ENCODE assay signal across 24 cellular contexts in genomic region chr4:101118641-101119040, GRCh38.
DNase-seq lines count a peak whose midpoint lies in the region; ATAC-seq, FAIRE-seq and TF ChIP-seq lines count a peak whose summit lies in the region.
"Had no signal": no experiment of that assay in that cellular context is flagged by ENCODE, and none has a peak within 500 bp of the region (broad histone marks: within the 10 kb centered on the region; RNA-seq: fewer than 3 reads in every experiment).

No MANE protein-coding gene starts in this region.

- H3K36me3 ChIP-seq in aorta (ENCODE audit: control insufficient read depth in 1 of 2, insufficient read depth in 2 of 2, low read length in 1 of 2): no peaks in the 10 kb centered on the region
- H3K36me3 ChIP-seq: BE2C, BLaER1 had no signal

- peak; percentile 11 for FAIRE-seq in GM19239 (lab: Jason Lieb, UNC)
- FAIRE-seq: A204.1, G401.6, GM12891 had no signal

- H3K9me3 ChIP-seq in aorta (ENCODE audit: control insufficient read depth, low read length): no peaks in the 10 kb centered on the region
- H3K9me3 ChIP-seq: BE2C, BLaER1 had no signal

- H3K27me3 ChIP-seq in dorsolateral prefrontal cortex (no peaks in the 10 kb centered on the region), aorta (ENCODE audit: control insufficient read depth in 1 of 2, insufficient read depth in 2 of 2, low read length in 1 of 2) (no peaks in the 10 kb centered on the region)
- H3K27me3 ChIP-seq: BE2C, BLaER1 had no signal

- 70 to 83% methylated on average over 1 of the region's 1 CpG for WGBS in aorta, 2 donors

- no peak for TF ChIP-seq CTCF in 22Rv1 (IDR thresholded peaks at IDR 0.05)
- TF ChIP-seq CTCF in dorsolateral prefrontal cortex (IDR thresholded peaks at IDR 0.05 in 54 of 56, conservative IDR thresholded peaks at IDR 0.05 in 2 of 56; ENCODE audit: low read depth in 1 of 56, partially characterized antibody in 56 of 56): no peak

- peaks cover 0 to 3% of the 10 kb centered on the region in 2 donors for H3K4me1 ChIP-seq in aorta (ENCODE audit: control insufficient read depth in 1 of 2, insufficient read depth in 2 of 2, low read length in 2 of 2)
- H3K4me1 ChIP-seq: BLaER1 had no signal

- intact Hi-C loops in dorsolateral prefrontal cortex (cut with DNase I): loop anchor here in 1 of 2 donors (5.0 kb wide), 1 partner anchor 229 kb away; the partner anchor contains the start of gene PPP3CA
- intact Hi-C loops in aorta (cut with DNase I): no loop called here

- H3K27ac ChIP-seq in 22Rv1 (peak overlapping the region; percentile 88), dorsolateral prefrontal cortex (peak overlapping the region in 46 of 59 donors; percentile 6 to 88 (median 36)), aorta (ENCODE audit: low read depth in 1 of 2, low read length in 2 of 2) (no peak overlapping the region)
- H3K27ac ChIP-seq: BLaER1 had no signal

- DNase-seq in GM19239 (ENCODE audit: insufficient read length, low spot score): no peak
- DNase-seq in NCI-H526 treated with DMSO at 0.1 percent for 48 hours (lab: John Stamatoyannopoulos, UW): peak; percentile 17
- DNase-seq in dorsolateral prefrontal cortex: no peak
- no peak for DNase-seq in DMS79 treated with DMSO at 0.1 percent for 48 hours (lab: John Stamatoyannopoulos, UW)
- no peak for DNase-seq in DMS114 treated with DMSO at 0.1 percent for 48 hours (lab: John Stamatoyannopoulos, UW; ENCODE audit: unreplicated experiment)
- DNase-seq in aorta: no peak
- DNase-seq: 8988T; ACHN; BE2C; C1 segment of cervical spinal cord; CD4-positive, alpha-beta memory T cell; CD4-positive, CD25-positive, alpha-beta regulatory T cell; CD8-positive, alpha-beta memory T cell; COR-L47; DMS153; DMS53; DMS79; GF-D8 had no signal

- H3K4me3 ChIP-seq in dorsolateral prefrontal cortex (peak overlapping the region in 32 of 59 donors; percentile 1 to 46 (median 24)), aorta (ENCODE audit: low read length in 2 of 2) (no peak overlapping the region)
- H3K4me3 ChIP-seq: BLaER1 had no signal

- no peak for ATAC-seq in HG02798 (IDR thresholded peaks at IDR 0.05; ENCODE audit: poor library complexity, unreplicated experiment)
- no peak for ATAC-seq in aorta (ENCODE audit: low FRiP score)

Comparison
In these comparisons a context has a peak if more than half of its experiments do, and no peak if none do; other contexts are left out.
1. H3K27ac ChIP-seq: peak in 22Rv1 (single experiment) and dorsolateral prefrontal cortex (46 of 59); none in aorta (0 of 2).
2. H3K4me3 ChIP-seq: peak in dorsolateral prefrontal cortex (32 of 59); none in aorta (0 of 2).